In the genomic region with DNA sequence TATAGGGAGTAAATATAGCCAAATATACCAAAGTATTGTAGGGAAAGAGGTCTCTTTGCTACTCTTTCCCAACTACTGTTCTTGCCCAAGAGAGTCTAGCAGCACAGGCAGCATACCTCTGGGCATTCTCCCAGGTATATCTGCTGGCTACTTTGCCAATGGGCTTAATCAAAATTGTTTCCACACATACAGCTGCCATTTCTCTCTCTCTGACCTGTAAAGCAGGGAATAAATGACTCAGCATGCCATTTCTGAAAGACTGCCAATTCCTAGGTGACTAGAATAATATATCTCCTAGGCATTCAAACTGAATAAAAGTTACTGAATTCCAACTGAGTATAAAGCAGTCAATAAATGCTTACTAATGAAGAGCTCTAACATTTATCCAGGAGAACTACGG, we compare ENCODE assay signal across 10 cellular contexts. TPM values are rescaled to one million over a fixed set of nuclear protein-coding genes. Genes with fewer than 3 reads are reported as not detected.
DNase-seq lines count a peak whose midpoint lies in the region; ATAC-seq, FAIRE-seq and TF ChIP-seq lines count a peak whose summit lies in the region.
"Had no signal": no experiment of that assay in that cellular context is flagged by ENCODE, and none has a peak within 500 bp of the region (broad histone marks: within the 10 kb centered on the region; RNA-seq: fewer than 3 reads in every experiment).

No MANE protein-coding gene starts in this region.

- peaks cover 15% of the 10 kb centered on the region for H3K4me1 Mint-ChIP-seq in HFFc6 (ENCODE audit: low read depth)
- H3K4me1 Mint-ChIP-seq in activated T-helper 1 cell treated with anti-CD3 and anti-CD28 coated beads, Interleukin-12 subunit alpha, Interleukin-12 subunit beta, Interleukin-2, Interleukin-4 antibody, amounts not matched to agents 30 ng/mL and 10 ng/mL and 1 ng/mL, durations not matched to agents 14 hours and 24 hours and 36 hours (ENCODE audit: low read depth): peaks cover 14% of the 10 kb centered on the region
- H3K4me1 Mint-ChIP-seq: nephron progenitor cell had no signal

- no peak for TF ChIP-seq RAD21 in A549 (conservative IDR thresholded peaks at IDR 0.05 in 1 of 2, IDR thresholded peaks at IDR 0.05 in 1 of 2)

- peaks cover 9% of the 10 kb centered on the region for H3K36me3 Mint-ChIP-seq in HFFc6 (ENCODE audit: low read depth)
- peaks cover 49% of the 10 kb centered on the region for H3K36me3 Mint-ChIP-seq in activated T-helper 1 cell treated with anti-CD3 and anti-CD28 coated beads, Interleukin-12 subunit alpha, Interleukin-12 subunit beta, Interleukin-2, Interleukin-4 antibody, amounts not matched to agents 30 ng/mL and 10 ng/mL and 1 ng/mL, durations not matched to agents 14 hours and 24 hours and 36 hours (ENCODE audit: low read depth)

- no peak for TF ChIP-seq POLR2A in A549 (IDR thresholded peaks at IDR 0.05; ENCODE audit: low read length)

- peaks cover 70% of the 10 kb centered on the region for H3K4me1 ChIP-seq in A549

- POLR2A ChIA-PET in A549 (lab: Yijun Ruan, JAX): no interaction called here

- no peaks in the 10 kb centered on the region for H3K27me3 ChIP-seq in dorsolateral prefrontal cortex

- no peak overlapping the region for H3K4me3 Mint-ChIP-seq in HFFc6
- H3K4me3 Mint-ChIP-seq in activated T-helper 1 cell treated with anti-CD3 and anti-CD28 coated beads, Interleukin-12 subunit alpha, Interleukin-12 subunit beta, Interleukin-2, Interleukin-4 antibody, amounts not matched to agents 30 ng/mL and 10 ng/mL and 1 ng/mL, durations not matched to agents 14 hours and 24 hours and 36 hours: no peak overlapping the region
- H3K4me3 Mint-ChIP-seq: nephron progenitor cell had no signal

- H3K4me3 ChIP-seq in A549: no peak overlapping the region
- no peak overlapping the region for H3K4me3 ChIP-seq in dorsolateral prefrontal cortex

- CTCF ChIA-PET in A549 (lab: Yijun Ruan, JAX): interaction anchor here (1.4 kb wide), 1 partner anchor 51 kb away, joined by 5 read pairs; no protein-coding TSS in a partner anchor

- peak overlapping the region; percentile 33; the same call in 1 of the 2 replicates for H3K27ac Mint-ChIP-seq in HFFc6
- H3K27ac Mint-ChIP-seq in activated T-helper 1 cell treated with anti-CD3 and anti-CD28 coated beads, Interleukin-12 subunit alpha, Interleukin-12 subunit beta, Interleukin-2, Interleukin-4 antibody, amounts not matched to agents 30 ng/mL and 10 ng/mL and 1 ng/mL, durations not matched to agents 14 hours and 24 hours and 36 hours: peak overlapping the region; percentile 40
- H3K27ac Mint-ChIP-seq: nephron progenitor cell had no signal

- intact Hi-C loops in activated T-helper 1 cell treated with anti-CD3 and anti-CD28 coated beads, Interleukin-12 subunit alpha, Interleukin-12 subunit beta, Interleukin-2, Interleukin-4 antibody, amounts not matched to agents 30 ng/mL and 10 ng/mL and 1 ng/mL, durations not matched to agents 14 hours and 24 hours and 36 hours (cut with micrococcal nuclease): loop anchor here (2.0 to 5.0 kb wide), 5 partner anchors 35 to 180 kb away; a partner anchor contains a TSS
- intact Hi-C loops in left cardiac atrium (cut with DNase I): no loop called here
- intact Hi-C loops in dorsolateral prefrontal cortex (cut with DNase I): no loop called here

- H3K9me3 Mint-ChIP-seq in HFFc6: no peaks in the 10 kb centered on the region
- H3K9me3 Mint-ChIP-seq in activated T-helper 1 cell treated with anti-CD3 and anti-CD28 coated beads, Interleukin-12 subunit alpha, Interleukin-12 subunit beta, Interleukin-2, Interleukin-4 antibody, amounts not matched to agents 30 ng/mL and 10 ng/mL and 1 ng/mL, durations not matched to agents 14 hours and 24 hours and 36 hours: no peaks in the 10 kb centered on the region
- H3K9me3 Mint-ChIP-seq: nephron progenitor cell had no signal

- H3K9me3 ChIP-seq in A549: no peaks in the 10 kb centered on the region

- peak; percentile 5 to 31 for DNase-seq in A549 (ENCODE audit: low read depth in 1 of 2, low spot score in 1 of 2)
- peak; percentile 63 for DNase-seq in HFFc6
- DNase-seq in activated T-helper 1 cell treated with anti-CD3 and anti-CD28 coated beads, Interleukin-12 subunit alpha, Interleukin-12 subunit beta, Interleukin-2, Interleukin-4 antibody, amounts not matched to agents 30 ng/mL and 10 ng/mL and 1 ng/mL, durations not matched to agents 14 hours and 24 hours and 36 hours (ENCODE audit: low spot score): no peak
- DNase-seq in left cardiac atrium: no peak
- no peak for DNase-seq in UCSD-AML1 (lab: John Stamatoyannopoulos, UW; ENCODE audit: unreplicated experiment)
- DNase-seq in SIG-M5 (lab: John Stamatoyannopoulos, UW): no peak
- no peak for DNase-seq in dorsolateral prefrontal cortex
- DNase-seq: nephron progenitor cell had no signal

- ATAC-seq in A549 (peak; percentile 38 to 46; a peak in 2 of 6 replicates), left cardiac atrium (peak; percentile 34 to 85), GM18519 (IDR thresholded peaks at IDR 0.05; ENCODE audit: low FRiP score, unreplicated experiment) (no peak)

- peak overlapping the region; percentile 54 for H3K4me2 ChIP-seq in A549

- no peaks in the 10 kb centered on the region for H3K27me3 Mint-ChIP-seq in HFFc6 (ENCODE audit: insufficient read depth)
- H3K27me3 Mint-ChIP-seq in activated T-helper 1 cell treated with anti-CD3 and anti-CD28 coated beads, Interleukin-12 subunit alpha, Interleukin-12 subunit beta, Interleukin-2, Interleukin-4 antibody, amounts not matched to agents 30 ng/mL and 10 ng/mL and 1 ng/mL, durations not matched to agents 14 hours and 24 hours and 36 hours (ENCODE audit: insufficient read depth): no peaks in the 10 kb centered on the region

- WGBS in A549 (ENCODE audit: missing lambda C conversion rate): 8% methylated on average over 1 of the region's 1 CpG

- H3K27ac ChIP-seq in A549 (peak overlapping the region; percentile 35 to 69; a peak in 5 of 6 replicates), dorsolateral prefrontal cortex (peak overlapping the region in 5 of 59 donors; percentile 5 to 22 (median 13))

- TF ChIP-seq EP300 in A549 (IDR thresholded peaks at IDR 0.05): no peak

- no peak for TF ChIP-seq CTCF in A549 (IDR thresholded peaks at IDR 0.05)
- TF ChIP-seq CTCF in HFFc6 (IDR thresholded peaks at IDR 0.05): no peak
- no peak for TF ChIP-seq CTCF in dorsolateral prefrontal cortex (IDR thresholded peaks at IDR 0.05 in 54 of 56, conservative IDR thresholded peaks at IDR 0.05 in 2 of 56; ENCODE audit: low read depth in 1 of 56, partially characterized antibody in 56 of 56)

- FAIRE-seq in A549 (lab: Jason Lieb, UNC): no peak
- FAIRE-seq: endometrium had no signal

TF ChIP-seq in A549, 52 proteins besides CTCF, POLR2A, EP300 and RAD21:
- TF ChIP-seq HDAC2 (IDR thresholded peaks at IDR 0.05): no peak
- peak; percentile 37 for TF ChIP-seq MAFK (IDR thresholded peaks at IDR 0.05; ENCODE audit: partially characterized antibody)
- TF ChIP-seq CEBPB (IDR thresholded peaks at IDR 0.05): peak in 1 of 2 experiments; percentile 45; a peak in 2 of 4 replicates
- no peak for TF ChIP-seq KDM1A (IDR thresholded peaks at IDR 0.05; ENCODE audit: low read depth)
- TF ChIP-seq, protein P1, sequence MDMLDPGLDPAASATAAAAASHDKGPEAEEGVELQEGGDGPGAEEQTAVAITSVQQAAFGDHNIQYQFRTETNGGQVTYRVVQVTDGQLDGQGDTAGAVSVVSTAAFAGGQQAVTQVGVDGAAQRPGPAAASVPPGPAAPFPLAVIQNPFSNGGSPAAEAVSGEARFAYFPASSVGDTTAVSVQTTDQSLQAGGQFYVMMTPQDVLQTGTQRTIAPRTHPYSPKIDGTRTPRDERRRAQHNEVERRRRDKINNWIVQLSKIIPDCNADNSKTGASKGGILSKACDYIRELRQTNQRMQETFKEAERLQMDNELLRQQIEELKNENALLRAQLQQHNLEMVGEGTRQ (IDR thresholded peaks at IDR 0.05): no peak
- TF ChIP-seq MYC (IDR thresholded peaks at IDR 0.05; ENCODE audit: borderline replicate concordance, low read length): no peak

RNA-seq across cellular contexts. Expression of a gene that starts 44.6 kb away (rescaled TPM):
- polyA plus RNA-seq in A549 (2011; rRNA removed) (171 and 183 TPM in 2 replicates), A549 (2017; fragmentation: RNase III; extraction: RNeasy Plus Mini Kit Qiagen cat#74134 plus additional on column Dnase treatment) (127 to 158 TPM (median 149 TPM) in 3 replicates)
- 34.4 and 47.4 TPM in 2 replicates for polyA plus RNA-seq in A549 (2012; cell fraction: cytosol; rRNA removed)
- 18.4 and 25.5 TPM in 2 replicates for polyA plus RNA-seq in A549 (2012; cell fraction: nucleus; rRNA removed)
- polyA minus RNA-seq in A549 (2011; rRNA and poly(A)+ RNA removed): 70.7 and 74.9 TPM in 2 replicates
- 100 to 1,000 TPM; 105 to 131 (median 112) TPM for total RNA-seq in HFFc6 (2021; fragmentation: NEBNext Ultra II Directional; extraction: Animal tissue kit (Norgen Biotek cat#: 25700))
- 94.6 and 98.9 TPM in 2 replicates for total RNA-seq in activated T-helper 1 cell treated with anti-CD3 and anti-CD28 coated beads, Interleukin-12 subunit alpha, Interleukin-12 subunit beta, Interleukin-2, Interleukin-4 antibody, amounts not matched to agents 30 ng/mL and 10 ng/mL and 1 ng/mL, durations not matched to agents 14 hours and 24 hours and 36 hours
- total RNA-seq in left cardiac atrium (100 to 1,000 TPM in 1 of 2 donors, 10 to 100 TPM in 1; 97.5 to 100 TPM), dorsolateral prefrontal cortex (100 to 1,000 TPM in 87 of 120 experiments, 10 to 100 TPM in 33; 51.8 to 308 (median 121) TPM)

Comparison
In these comparisons a context has a peak if more than half of its experiments do, and no peak if none do; other contexts are left out.
1. DNase-seq: peak in A549 (2 of 2) and HFFc6 (single experiment); none in activated T-helper 1 cell treated with anti-CD3 and anti-CD28 coated beads, Interleukin-12 subunit alpha, Interleukin-12 subunit beta, Interleukin-2, Interleukin-4 antibody, amounts not matched to agents 30 ng/mL and 10 ng/mL and 1 ng/mL, durations not matched to agents 14 hours and 24 hours and 36 hours (single experiment), left cardiac atrium (single experiment), UCSD-AML1 (single experiment), SIG-M5 (single experiment) and dorsolateral prefrontal cortex (0 of 10).